Comparison of ENCODE assay signal across 1 cellular context in genomic region chr1:85607126-85607912, GRCh38.
A peak's percentile ranks its signal among the peaks of the same experiment; 100 is the strongest.
TF ChIP-seq lines count a peak whose summit lies in the region.

No MANE protein-coding gene starts in this region.

TF ChIP-seq in WTC11, 78 proteins besides CTCF, POLR2A, EP300 and RAD21 (continued from another document):
- no peak for TF ChIP-seq STAT6 (CRISPR knock-in tag; conservative IDR thresholded peaks at IDR 0.05; ENCODE audit: low read depth)
- TF ChIP-seq NFATC4 (CRISPR knock-in tag; IDR thresholded peaks at IDR 0.05): no peak
- no peak for TF ChIP-seq IRF2 (CRISPR knock-in tag; IDR thresholded peaks at IDR 0.05; ENCODE audit: borderline replicate concordance, low read depth)
- no peak for TF ChIP-seq ZNF232 (CRISPR knock-in tag; IDR thresholded peaks at IDR 0.05)
- TF ChIP-seq TCF7 (CRISPR knock-in tag; IDR thresholded peaks at IDR 0.05; ENCODE audit: low read depth): no peak
- peak; percentile 97; the same call in 1 of the 2 replicates for TF ChIP-seq TEAD1 (CRISPR knock-in tag; IDR thresholded peaks at IDR 0.05)
- TF ChIP-seq ZNF317 (CRISPR knock-in tag; IDR thresholded peaks at IDR 0.05; ENCODE audit: borderline replicate concordance, low read depth): no peak
- TF ChIP-seq JAZF1 (CRISPR knock-in tag; IDR thresholded peaks at IDR 0.05): no peak
- no peak for TF ChIP-seq GRHL2 (CRISPR knock-in tag; IDR thresholded peaks at IDR 0.05; ENCODE audit: insufficient replicate concordance, severe bottlenecking)
- no peak for TF ChIP-seq ELF4 (CRISPR knock-in tag; IDR thresholded peaks at IDR 0.05; ENCODE audit: low read depth)
- no peak for TF ChIP-seq NR1H2 (CRISPR knock-in tag; IDR thresholded peaks at IDR 0.05)
- TF ChIP-seq HMGA2 (CRISPR knock-in tag; IDR thresholded peaks at IDR 0.05): no peak
- peak; percentile 91; the same call in 1 of the 2 replicates for TF ChIP-seq ESRRA (CRISPR knock-in tag; IDR thresholded peaks at IDR 0.05; ENCODE audit: borderline replicate concordance)
- TF ChIP-seq E2F5 (CRISPR knock-in tag; IDR thresholded peaks at IDR 0.05): no peak
- no peak for TF ChIP-seq PREB (CRISPR knock-in tag; IDR thresholded peaks at IDR 0.05; ENCODE audit: borderline replicate concordance)
- no peak for TF ChIP-seq PRRX2 (CRISPR knock-in tag; IDR thresholded peaks at IDR 0.05)
- peak; percentile 52; the same call in 1 of the 2 replicates for TF ChIP-seq ZNF423 (CRISPR knock-in tag; IDR thresholded peaks at IDR 0.05)
- TF ChIP-seq ZNF512 (CRISPR knock-in tag; IDR thresholded peaks at IDR 0.05; ENCODE audit: borderline replicate concordance): no peak
- no peak for TF ChIP-seq MLX (CRISPR knock-in tag; IDR thresholded peaks at IDR 0.05)
- TF ChIP-seq ATF1 (CRISPR knock-in tag; IDR thresholded peaks at IDR 0.05): no peak
